20 cellular contexts compared by ENCODE assay signal in the genomic region with DNA sequence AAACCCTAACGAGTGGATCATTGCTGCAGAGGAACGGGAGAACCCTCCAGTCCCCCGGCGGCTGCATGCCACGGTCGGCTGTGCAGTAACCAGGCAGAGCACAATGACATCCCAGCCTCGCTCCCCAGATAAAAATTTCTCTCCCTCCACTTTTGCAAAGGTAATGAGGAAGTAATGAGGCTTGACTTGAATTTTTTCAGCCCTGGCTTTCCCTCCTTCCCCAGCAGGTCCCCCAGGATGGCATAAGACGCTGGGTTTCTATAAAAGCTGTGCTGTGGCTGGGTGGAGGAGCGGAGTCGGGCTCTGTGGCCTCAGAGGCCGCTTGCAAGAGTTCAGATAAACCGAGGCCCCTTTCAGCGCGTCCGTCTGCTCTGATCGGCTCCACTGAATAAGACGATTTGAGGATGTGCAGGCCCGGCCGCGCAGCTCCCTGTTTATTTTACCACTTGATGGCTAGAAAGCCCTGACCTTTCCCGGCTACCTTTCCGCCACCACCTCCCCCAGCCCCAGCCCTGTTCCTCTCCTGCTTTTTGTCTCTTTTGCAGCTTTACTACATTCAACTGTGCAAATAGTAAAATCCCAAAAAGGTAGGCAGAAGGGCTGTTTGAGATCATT.
DNase-seq lines count a peak whose midpoint lies in the region; ATAC-seq and TF ChIP-seq lines count a peak whose summit lies in the region.
"Had no signal": no experiment of that assay in that cellular context is flagged by ENCODE, and none has a peak within 500 bp of the region (broad histone marks: within the 10 kb centered on the region; RNA-seq: fewer than 3 reads in every experiment).

No MANE protein-coding gene starts in this region.

- no peak overlapping the region for H3K4ac ChIP-seq in mesendoderm (ENCODE audit: low read depth, low read length)

- peaks cover 81% of the 10 kb centered on the region for H3K4me1 ChIP-seq in HUES48 (ENCODE audit: control insufficient read depth, insufficient read depth, low read length)
- H3K4me1 ChIP-seq in mesendoderm (ENCODE audit: control insufficient read depth, low read depth, low read length): peaks cover 12% of the 10 kb centered on the region
- H3K4me1 ChIP-seq: left ventricle myocardium inferior, prostate gland had no signal

- no peak overlapping the region for H3K4me2 ChIP-seq in mesendoderm (ENCODE audit: low read length)

- H4K8ac ChIP-seq in mesendoderm (ENCODE audit: low read depth, low read length): no peak overlapping the region

- peaks cover 53% of the 10 kb centered on the region for H3K27me3 Mint-ChIP-seq in type B pancreatic cell

- no peak overlapping the region for H2BK15ac ChIP-seq in mesendoderm (replicated peaks; ENCODE audit: low read depth)

- no peaks in the 10 kb centered on the region for H3K36me3 ChIP-seq in HUES48 (ENCODE audit: control insufficient read depth, insufficient read depth, low read length)
- H3K36me3 ChIP-seq in mesendoderm (ENCODE audit: control insufficient read depth, insufficient read depth, low read length): no peaks in the 10 kb centered on the region
- H3K36me3 ChIP-seq: left ventricle myocardium inferior, neutrophil, prostate gland had no signal

- peaks cover 48% of the 10 kb centered on the region for H3K4me1 Mint-ChIP-seq in type B pancreatic cell (ENCODE audit: unreplicated experiment)
- H3K4me1 Mint-ChIP-seq: CD8-positive, alpha-beta memory T cell; stimulated activated effector memory CD8-positive, alpha-beta T cell treated with anti-CD3 and anti-CD28 coated beads, Interleukin-12 subunit alpha, Interleukin-12 subunit beta, amount 100 ng/mL, for 72 hours had no signal

- TF ChIP-seq CTCF in type B pancreatic cell (conservative IDR thresholded peaks at IDR 0.05): no peak

- ATAC-seq in GM21367 (IDR thresholded peaks at IDR 0.05; ENCODE audit: unreplicated experiment): no peak
- ATAC-seq: mucosa of descending colon; stimulated activated effector memory CD8-positive, alpha-beta T cell treated with anti-CD3 and anti-CD28 coated beads, Interleukin-12 subunit alpha, Interleukin-12 subunit beta, amount 100 ng/mL, for 72 hours had no signal

- H3K18ac ChIP-seq in mesendoderm (ENCODE audit: low read length): peak overlapping the region; percentile 10

- H3K27ac ChIP-seq in HUES48 (ENCODE audit: low read depth, low read length) (peak overlapping the region; percentile 95), mesendoderm (ENCODE audit: low read depth, low read length) (peak overlapping the region; percentile 33)
- H3K27ac ChIP-seq: left ventricle myocardium inferior, neutrophil, prostate gland had no signal

- H3K79me2 ChIP-seq in mesendoderm (ENCODE audit: control insufficient read depth, insufficient read depth, low read length): no peaks in the 10 kb centered on the region

- no peaks in the 10 kb centered on the region for H3K36me3 Mint-ChIP-seq in type B pancreatic cell
- H3K36me3 Mint-ChIP-seq: stimulated activated effector memory CD8-positive, alpha-beta T cell treated with anti-CD3 and anti-CD28 coated beads, Interleukin-12 subunit alpha, Interleukin-12 subunit beta, amount 100 ng/mL, for 72 hours had no signal

- WGBS in mesendoderm (ENCODE audit: extremely low coverage, insufficient coverage, low lambda C conversion rate): no CpG with 5 or more reads among the region's 22 CpGs

- peaks cover 2% of the 10 kb centered on the region; the same call in 1 of the 2 replicates for H3K27me3 ChIP-seq in HUES48 (ENCODE audit: control insufficient read depth, insufficient read depth, low read length)
- H3K27me3 ChIP-seq in mesendoderm (ENCODE audit: insufficient read depth, low read length, poor library complexity): no peaks in the 10 kb centered on the region

- H3K9me3 Mint-ChIP-seq in type B pancreatic cell: no peaks in the 10 kb centered on the region
- H3K9me3 Mint-ChIP-seq: activated T-cell treated with anti-CD3 and anti-CD28 coated beads, Interleukin-2, amount 50 U/mL, for 24 hours had no signal

- H3K56ac ChIP-seq in mesendoderm (ENCODE audit: low read length): peak overlapping the region; percentile 45

- DNase-seq in NCI-H526 (lab: John Stamatoyannopoulos, UW): peak; percentile 69 to 91
- DNase-seq in mesendoderm: peak; percentile 36
- DNase-seq in type B pancreatic cell (ENCODE audit: extremely low spot score, unreplicated experiment): no peak
- no peak for DNase-seq in iPS-NIHi7 (ENCODE audit: extremely low spot score)
- no peak for DNase-seq in stimulated activated CD4-positive, alpha-beta T cell treated with anti-CD3 and anti-CD28 coated beads, Interleukin-12 subunit alpha, Interleukin-12 subunit beta, amount 100 ng/mL, for 4 hours
- DNase-seq: activated T-cell treated with anti-CD3 and anti-CD28 coated beads, Interleukin-2, amount 50 U/mL, for 24 hours; amygdala; CD8-positive, alpha-beta memory T cell; dermis blood vessel endothelial cell; Karpas-422; left ventricle myocardium inferior; mucosa of descending colon; NCI-H2171; NCI-H524 treated with DMSO at 0.1 percent for 48 hours; stimulated activated CD4-positive, alpha-beta T cell treated with anti-CD3 and anti-CD28 coated beads, Interleukin-2, amount 100 ng/mL, for 24 hours had no signal

- no peak overlapping the region for H2BK5ac ChIP-seq in mesendoderm (ENCODE audit: low read length)

- no peak overlapping the region for H3K23ac ChIP-seq in mesendoderm (ENCODE audit: low read length)

- no peaks in the 10 kb centered on the region for H3K79me1 ChIP-seq in mesendoderm (ENCODE audit: low read length)

- H3K9ac ChIP-seq in HUES48 (ENCODE audit: low read depth, low read length) (peak overlapping the region; percentile 11; the same call in 1 of the 2 replicates), mesendoderm (ENCODE audit: low read length) (no peak overlapping the region)

- H3K27ac Mint-ChIP-seq in type B pancreatic cell: no peak overlapping the region
- H3K27ac Mint-ChIP-seq: activated T-cell treated with anti-CD3 and anti-CD28 coated beads, Interleukin-2, amount 50 U/mL, for 24 hours; CD8-positive, alpha-beta memory T cell; stimulated activated effector memory CD8-positive, alpha-beta T cell treated with anti-CD3 and anti-CD28 coated beads, Interleukin-12 subunit alpha, Interleukin-12 subunit beta, amount 100 ng/mL, for 72 hours had no signal

- no peak overlapping the region for H2AK5ac ChIP-seq in mesendoderm (ENCODE audit: low read length)

- peak overlapping the region; percentile 26 for H3K4me3 Mint-ChIP-seq in type B pancreatic cell
- H3K4me3 Mint-ChIP-seq: activated T-cell treated with anti-CD3 and anti-CD28 coated beads, Interleukin-2, amount 50 U/mL, for 24 hours; stimulated activated effector memory CD8-positive, alpha-beta T cell treated with anti-CD3 and anti-CD28 coated beads, Interleukin-12 subunit alpha, Interleukin-12 subunit beta, amount 100 ng/mL, for 72 hours had no signal

- peak overlapping the region; percentile 78 for H2BK120ac ChIP-seq in mesendoderm (ENCODE audit: low read depth, low read length)

- 0 out of 2 replicates have a peak overlapping the region, but pooled peaks have one; percentile 1 for H3K4me3 ChIP-seq in HUES48 (ENCODE audit: low read depth, low read length)
- H3K4me3 ChIP-seq in mesendoderm (ENCODE audit: low read length): no peak overlapping the region
- H3K4me3 ChIP-seq: left ventricle myocardium inferior, mucosa of descending colon, prostate gland had no signal

- H4K5ac ChIP-seq in mesendoderm (ENCODE audit: low read length): no peak overlapping the region

- H3K9me3 ChIP-seq in HUES48 (ENCODE audit: control insufficient read depth, insufficient read depth, low read length): no peaks in the 10 kb centered on the region
- H3K9me3 ChIP-seq: left ventricle myocardium inferior, mucosa of descending colon, neutrophil, prostate gland had no signal

Comparison
In these comparisons a context has a peak if more than half of its experiments do, and no peak if none do; other contexts are left out.
1. DNase-seq: peak in NCI-H526 (2 of 2) and mesendoderm (single experiment); none in type B pancreatic cell (single experiment), iPS-NIHi7 (single experiment) and stimulated activated CD4-positive, alpha-beta T cell treated with anti-CD3 and anti-CD28 coated beads, Interleukin-12 subunit alpha, Interleukin-12 subunit beta, amount 100 ng/mL, for 4 hours (single experiment).